Comparison of ENCODE assay signal across 7 cellular contexts in genomic region chr18:78420116-78420515, GRCh38.
"Had no signal": no experiment of that assay in that cellular context is flagged by ENCODE, and none has a peak within 500 bp of the region (broad histone marks: within the 10 kb centered on the region; RNA-seq: fewer than 3 reads in every experiment).

No MANE protein-coding gene starts in this region.

- H3K27ac Mint-ChIP-seq: IgD-negative memory B cell had no signal

- ATAC-seq: HepG2, K562 had no signal

- H3K36me3 Mint-ChIP-seq: IgD-negative memory B cell had no signal

- DNase-seq: IMR-90, KBM-7, KG1 had no signal

- H3K4me1 Mint-ChIP-seq: IgD-negative memory B cell had no signal

- H3K27ac ChIP-seq: HL-60 had no signal

- H3K4me3 ChIP-seq: K562 had no signal

- H3K27me3 Mint-ChIP-seq: IgD-negative memory B cell had no signal

- H3K4me3 Mint-ChIP-seq: IgD-negative memory B cell had no signal
